Comparison of ENCODE assay signal across 20 cellular contexts in the genomic region with DNA sequence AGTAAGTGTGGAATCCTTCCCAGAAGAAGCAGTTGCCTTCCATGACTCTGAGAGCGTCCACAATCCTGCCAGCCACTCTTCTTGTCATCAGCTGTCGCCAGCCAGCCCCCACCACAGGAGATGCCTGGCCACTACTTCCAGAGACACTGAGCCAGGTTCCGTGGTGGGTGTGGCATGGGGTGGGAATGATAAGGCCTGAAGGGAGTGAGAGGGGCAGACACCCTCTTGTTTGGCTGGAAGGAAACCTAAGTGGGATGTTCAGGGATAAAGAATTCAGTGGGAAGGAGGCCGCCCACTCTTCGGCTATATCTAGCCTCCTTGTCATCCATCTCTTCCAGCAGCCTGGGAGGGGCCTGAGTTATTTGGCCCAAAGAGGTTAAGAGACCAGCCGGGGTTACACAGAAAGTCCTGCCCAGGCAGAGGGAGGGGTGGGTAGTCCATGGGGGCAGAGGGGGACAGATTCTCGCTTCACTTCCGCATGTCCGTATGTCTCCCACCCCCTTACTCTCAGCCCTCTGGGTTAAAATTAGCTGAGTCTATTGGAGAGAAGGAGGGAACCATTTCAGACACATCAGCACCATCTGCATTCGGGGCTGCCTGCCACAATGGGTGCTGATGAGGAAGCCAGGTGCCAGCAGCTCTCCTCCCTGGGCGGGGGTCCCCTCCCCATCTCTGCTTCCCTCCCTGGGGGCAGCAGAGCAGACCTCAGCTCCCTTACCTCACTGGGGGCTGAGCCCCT.
DNase-seq lines count a peak whose midpoint lies in the region; ATAC-seq and TF ChIP-seq lines count a peak whose summit lies in the region.
"Had no signal": no experiment of that assay in that cellular context is flagged by ENCODE, and none has a peak within 500 bp of the region (broad histone marks: within the 10 kb centered on the region; RNA-seq: fewer than 3 reads in every experiment).

No MANE protein-coding gene starts in this region.

- intact Hi-C loops in adrenal gland (cut with DNase I): no loop called here
- intact Hi-C loops in heart left ventricle (cut with DNase I): no loop called here
- intact Hi-C loops in aorta (cut with DNase I): no loop called here

- TF ChIP-seq CTCF in adrenal gland (IDR thresholded peaks at IDR 0.05) (no peak), heart left ventricle (IDR thresholded peaks at IDR 0.05) (no peak), omental fat pad (IDR thresholded peaks at IDR 0.05) (no peak)

- no peaks in the 10 kb centered on the region for H3K9me3 ChIP-seq in adrenal gland (replicated peaks in 1 of 3)
- H3K9me3 ChIP-seq in heart left ventricle: no peaks in the 10 kb centered on the region
- H3K9me3 ChIP-seq in aorta (ENCODE audit: control insufficient read depth, low read length): no peaks in the 10 kb centered on the region
- H3K9me3 ChIP-seq: neutrophil, thoracic aorta had no signal

- peaks cover 28 to 58% of the 10 kb centered on the region in 2 donors for H3K4me1 ChIP-seq in adrenal gland (replicated peaks in 1 of 2)
- peaks cover 0 to 37% (median 21%) of the 10 kb centered on the region in 12 donors for H3K4me1 ChIP-seq in heart left ventricle
- H3K4me1 ChIP-seq in aorta (ENCODE audit: control insufficient read depth in 1 of 2, insufficient read depth in 2 of 2, low read length in 2 of 2): no peaks in the 10 kb centered on the region

- peak overlapping the region in 4 of 5 donors; percentile 30 to 86 (median 59) for H3K27ac ChIP-seq in adrenal gland
- peak overlapping the region in 11 of 12 donors; percentile 8 to 67 (median 32) for H3K27ac ChIP-seq in heart left ventricle
- no peak overlapping the region for H3K27ac ChIP-seq in aorta (ENCODE audit: low read depth in 1 of 2, low read length in 2 of 2)
- H3K27ac ChIP-seq: neutrophil, thoracic aorta had no signal

- H3K36me3 ChIP-seq in adrenal gland (replicated peaks in 1 of 2) (no peaks in the 10 kb centered on the region), heart left ventricle (peaks cover 0 to 10% (median 0%) of the 10 kb centered on the region in 9 donors), aorta (ENCODE audit: control insufficient read depth in 1 of 2, insufficient read depth in 2 of 2, low read length in 1 of 2) (no peaks in the 10 kb centered on the region)
- H3K36me3 ChIP-seq: neutrophil, thoracic aorta had no signal

- TF ChIP-seq POLR2A in adrenal gland (IDR thresholded peaks at IDR 0.05) (no peak), heart left ventricle (IDR thresholded peaks at IDR 0.05) (no peak)

- ATAC-seq in heart left ventricle (peak; percentile 28 to 52 (median 41)), omental fat pad (ENCODE audit: low FRiP score) (peak; percentile 72), aorta (ENCODE audit: low FRiP score) (peak; percentile 21), HG02678 (IDR thresholded peaks at IDR 0.05; ENCODE audit: unreplicated experiment) (no peak), GM18873 (IDR thresholded peaks at IDR 0.05; ENCODE audit: low FRiP score, unreplicated experiment) (no peak)
- ATAC-seq: Panc1, WTC11 had no signal

- WGBS in adrenal gland, 4 donors: 25 to 41% (median 35%) methylated on average over 6 to 11 of the region's 11 CpGs
- 28 to 49% (median 37%) methylated on average over 10 to 11 of the region's 11 CpGs for WGBS in heart left ventricle, 4 donors
- 58 to 69% methylated on average over 11 of the region's 11 CpGs for WGBS in aorta, 2 donors

- peak overlapping the region in 1 of 4 donors; percentile 13 for H3K4me3 ChIP-seq in adrenal gland
- H3K4me3 ChIP-seq in heart left ventricle: peak overlapping the region in 3 of 12 donors; percentile 3 to 22 (median 7)
- H3K4me3 ChIP-seq in aorta (ENCODE audit: low read length in 2 of 2): no peak overlapping the region
- H3K4me3 ChIP-seq: thoracic aorta had no signal

- DNase-seq in adrenal gland (peak in 1 of 7 donors; percentile 46), heart left ventricle (no peak), omental fat pad (ENCODE audit: low spot score) (no peak), aorta (no peak), SKM-1 (lab: John Stamatoyannopoulos, UW; ENCODE audit: unreplicated experiment) (no peak)
- DNase-seq: activated CD4-positive, alpha-beta T cell treated with anti-CD3 and anti-CD28 coated beads, Interleukin-2, amount 50 U/mL, for 48 hours; activated gamma-delta T cell; amniotic stem cell; effector CD8-positive, alpha-beta T cell; H7; KG1; NCI-H1930; retina; stimulated activated CD4-positive, alpha-beta T cell treated with anti-CD3 and anti-CD28 coated beads, Interleukin-15, amount 100 ng/mL, for 24 hours had no signal

- H3K27me3 ChIP-seq in adrenal gland (no peaks in the 10 kb centered on the region), heart left ventricle (peaks cover 0 to 17% (median 0%) of the 10 kb centered on the region in 9 donors), aorta (ENCODE audit: control insufficient read depth in 1 of 2, insufficient read depth in 2 of 2, low read length in 1 of 2) (no peaks in the 10 kb centered on the region)

Comparison
In these comparisons a context has a peak if more than half of its experiments do, and no peak if none do; other contexts are left out.
1. H3K27ac ChIP-seq: peak in adrenal gland (4 of 5) and heart left ventricle (11 of 12); none in aorta (0 of 2).
2. ATAC-seq: peak in heart left ventricle (4 of 4), omental fat pad (single experiment) and aorta (single experiment); none in HG02678 (single experiment) and GM18873 (single experiment).